In genomic region chr6:41901882-41902519, GRCh38 we compare ENCODE assay signal across 8 cellular contexts. TPM values are rescaled to one million over a fixed set of nuclear protein-coding genes. Genes with fewer than 3 reads are reported as not detected.
DNase-seq lines count a peak whose midpoint lies in the region; ATAC-seq, FAIRE-seq and TF ChIP-seq lines count a peak whose summit lies in the region.

No MANE protein-coding gene starts in this region.

- H3K9me3 ChIP-seq in GM23248 (ENCODE audit: low read depth) (no peaks in the 10 kb centered on the region), K562 (replicated peaks; ENCODE audit: control insufficient read depth, insufficient read depth, low read depth, low read length) (no peaks in the 10 kb centered on the region), pancreas (no peaks in the 10 kb centered on the region)

- H3K4me2 ChIP-seq in GM23248 (ENCODE audit: unreplicated experiment) (no peak overlapping the region), K562 (ENCODE audit: insufficient read depth, low read length) (no peak overlapping the region)

- no peaks in the 10 kb centered on the region for H3K9me2 ChIP-seq in GM23248 (ENCODE audit: insufficient read depth)

- POLR2A ChIA-PET in K562 (lab: Yijun Ruan, JAX) = interaction anchor here (0.9 to 1.5 kb wide), 2 partner anchors 14 to 140 kb away, joined by 3 to 4 read pairs; no protein-coding TSS in a partner anchor

- ATAC-seq in K562 = peak; percentile 96
- peak in 3 of 4 donors; percentile 37 to 72 (median 37) for ATAC-seq in pancreas
- no peak for ATAC-seq in GM18861 (IDR thresholded peaks at IDR 0.05; ENCODE audit: unreplicated experiment)
- ATAC-seq in HG03280 (IDR thresholded peaks at IDR 0.05; ENCODE audit: unreplicated experiment) = no peak
- no peak for ATAC-seq in HG02840 (IDR thresholded peaks at IDR 0.05; ENCODE audit: low FRiP score, unreplicated experiment)
- no peak for ATAC-seq in GM21390 (IDR thresholded peaks at IDR 0.05; ENCODE audit: unreplicated experiment)

- H3K9ac ChIP-seq in GM23248 (no peak overlapping the region), K562 (ENCODE audit: insufficient read depth in 1 of 2, low read depth in 2 of 2, low read length in 2 of 2) (no peak overlapping the region)

- TF ChIP-seq CTCF in K562 (IDR thresholded peaks at IDR 0.05 in 2 of 3, conservative IDR thresholded peaks at IDR 0.05 in 1 of 3; ENCODE audit: insufficient read depth in 2 of 3, low read depth in 1 of 3, low read length in 3 of 3) (peak; percentile 85 to 96 (median 87)), pancreas (IDR thresholded peaks at IDR 0.05) (no peak)

- WGBS in GM23248 (ENCODE audit: low coverage in 1 of 2, low lambda C conversion rate in 2 of 2, missing lambda C conversion rate in 2 of 2), 2 experiments = 92 to 100% methylated on average over 1 of the region's 1 CpG
- WGBS in K562 (ENCODE audit: insufficient coverage, low coverage, missing lambda C conversion rate) = 53% methylated on average over 1 of the region's 1 CpG
- WGBS in pancreas, 2 donors = 97 to 100% methylated on average over 1 of the region's 1 CpG

- H3K36me3 ChIP-seq in GM23248 (ENCODE audit: low read depth) = peaks cover 12% of the 10 kb centered on the region
- peaks cover 27% of the 10 kb centered on the region for H3K36me3 ChIP-seq in K562 (ENCODE audit: control insufficient read depth, insufficient read depth, low read length)
- H3K36me3 ChIP-seq in pancreas = peaks cover 3 to 20% (median 8%) of the 10 kb centered on the region in 3 donors

- H3K79me2 ChIP-seq in GM23248 (ENCODE audit: insufficient read depth) (0 out of 2 replicates have a peak, but pooled peaks cover 3% of the 10 kb centered on the region), K562 (ENCODE audit: control insufficient read depth, insufficient read depth, low read length) (no peaks in the 10 kb centered on the region)

- H3K27me3 ChIP-seq in GM23248 (replicated peaks; ENCODE audit: insufficient read depth) = no peaks in the 10 kb centered on the region
- no peaks in the 10 kb centered on the region for H3K27me3 ChIP-seq in K562 (ENCODE audit: control insufficient read depth in 2 of 2, insufficient read depth in 2 of 2, low read length in 2 of 2)
- no peaks in the 10 kb centered on the region for H3K27me3 ChIP-seq in pancreas

- H4K20me1 ChIP-seq in GM23248 (ENCODE audit: insufficient read depth) (no peaks in the 10 kb centered on the region), K562 (replicated peaks; ENCODE audit: control insufficient read depth, insufficient read depth, low read length) (no peaks in the 10 kb centered on the region)

- no peaks in the 10 kb centered on the region for H3K4me1 ChIP-seq in GM23248 (ENCODE audit: insufficient read depth)
- H3K4me1 ChIP-seq in K562 (replicated peaks in 1 of 2; ENCODE audit: control insufficient read depth in 2 of 2, insufficient read depth in 2 of 2, low read length in 2 of 2) = peaks cover 0 to 2% of the 10 kb centered on the region in 2 experiments; a peak in 1 of 5 replicates
- no peaks in the 10 kb centered on the region for H3K4me1 ChIP-seq in pancreas

- H2AFZ ChIP-seq in GM23248 (no peak overlapping the region), K562 (ENCODE audit: low read depth, low read length) (no peak overlapping the region)

- FAIRE-seq in K562 (lab: Jason Lieb, UNC) (peak; percentile 89), pancreas (lab: Jason Lieb, UNC) (no peak)

- DNase-seq in GM23248 (peak; percentile 42), SW480 (ENCODE audit: low spot score) (peak; percentile 24), K562 (ENCODE audit: extremely low read depth in 1 of 4, low spot score in 3 of 4) (peak; percentile 47 to 84 (median 66)), pancreas (peak in 2 of 6 donors; percentile 19 to 34)

- CTCF ChIA-PET in K562 (lab: Yijun Ruan, JAX; ENCODE audit: low intra/inter-chr PET ratio) = interaction anchor here (1.0 to 2.6 kb wide), 3 partner anchors 142 to 265 kb away, joined by 3 to 30 read pairs (median 3); no protein-coding TSS in a partner anchor

- TF ChIP-seq EP300 in K562 (IDR thresholded peaks at IDR 0.05; ENCODE audit: low read length) = 0 out of 2 replicates have a peak, but pooled peaks have one; percentile 15

- TF ChIP-seq POLR2A in K562 (conservative IDR thresholded peaks at IDR 0.05) = no peak

- intact Hi-C loops in K562 (cut with micrococcal nuclease) = loop anchor here (1.0 to 2.0 kb wide), 5 partner anchors 34 to 264 kb away; no protein-coding TSS in a partner anchor
- intact Hi-C loops in pancreas (cut with DNase I) = no loop called here

- no peaks in the 10 kb centered on the region for H3F3A ChIP-seq in GM23248 (ENCODE audit: insufficient read depth)

- H3K9me1 ChIP-seq in K562 (ENCODE audit: control insufficient read depth, insufficient read depth, low read length) = no peaks in the 10 kb centered on the region

- H3K4me3 ChIP-seq in GM23248 = no peak overlapping the region
- H3K4me3 ChIP-seq in K562 = no peak overlapping the region
- no peak overlapping the region for H3K4me3 ChIP-seq in pancreas

- no peak overlapping the region for H3K27ac ChIP-seq in GM23248
- no peak overlapping the region; the same call in 2 of the 3 replicates for H3K27ac ChIP-seq in K562 (ENCODE audit: extremely low read depth, low read depth, low read length)
- H3K27ac ChIP-seq in pancreas = no peak overlapping the region

- no TSS peak for BruUV-seq in K562 (replicated peaks; lab: Mats Ljungman, UMichigan)

- TF ChIP-seq RAD21 in K562 (CRISPR knock-in tag; conservative IDR thresholded peaks at IDR 0.05 in 1 of 2, IDR thresholded peaks at IDR 0.05 in 1 of 2) = peak; percentile 96 to 98

- in situ Hi-C loops in GM23248 (cut with MboI) = no loop called here
- in situ Hi-C loops in K562 (cut with MboI) = loop anchor here (10.0 kb wide), 1 partner anchor 143 kb away; no protein-coding TSS in a partner anchor

RNA-seq across cellular contexts. Expression of gene USP49, which starts 6.8 kb away (rescaled TPM):
- total RNA-seq in GM23248 (2014; rRNA removed; shearing (Covaris generic)) = 0.97 and 2.4 TPM in 2 replicates
- polyA plus RNA-seq in GM23248 (2016; fragmentation: Nextera tagmentation; extraction: Ambion mirVana) = 0.70 and 1.2 TPM in 2 replicates
- 12.0 and 22.0 TPM in 2 replicates for total RNA-seq in K562 (2011; cell fraction: chromatin; rRNA removed; ENCODE audit: low replicate concordance)
- 5.8 and 7.2 TPM in 2 replicates for total RNA-seq in K562 (2011; cell fraction: nucleolus; rRNA removed)
- 14.2 and 27.4 TPM in 2 replicates for total RNA-seq in K562 (2011; cell fraction: nucleoplasm; rRNA removed)
- total RNA-seq in K562 (2014; rRNA removed) = 3.9 and 4.3 TPM in 2 replicates
- 6.5 and 7.3 TPM in 2 replicates for total RNA-seq in K562 (2014; rRNA removed; fragmentation: Illumina TruSeq; extraction: Trizol)
- total RNA-seq in K562 (2015; rRNA removed; fragmentation: Illumina TruSeq; extraction: Trizol) = 4.2 and 4.7 TPM in 2 replicates
- total RNA-seq in K562 (2021) = 6.9 and 9.1 TPM in 2 replicates
- 9.7 and 9.9 TPM in 2 replicates for polyA plus RNA-seq in K562 (2011; rRNA removed)
- polyA plus RNA-seq in K562 (2011; cell fraction: cytosol; rRNA removed) = 6.0 and 6.7 TPM in 2 replicates
- 16.2 and 20.3 TPM in 2 replicates for polyA plus RNA-seq in K562 (2011; cell fraction: nucleus; rRNA removed)
- 5.9 and 6.9 TPM in 2 replicates for polyA plus RNA-seq in K562 (2012)
- 7.7 and 8.5 TPM in 2 replicates for polyA plus RNA-seq in K562 (2014; fragmentation: Illumina TruSeq; extraction: Trizol)
- polyA plus RNA-seq in K562 (2014; fragmentation: Nextera tagmentation; extraction: Ambion mirVana) = 1 to 10 TPM; 1.0 to 1.6 TPM
- 7.8 and 8.3 TPM in 2 replicates for polyA plus RNA-seq in K562 (2014; rRNA removed)
- 6.4 and 7.9 TPM in 2 replicates for polyA minus RNA-seq in K562 (2011; rRNA and poly(A)+ RNA removed)
- 3.2 and 3.8 TPM in 2 replicates for polyA minus RNA-seq in K562 (2011; cell fraction: cytosol; rRNA and poly(A)+ RNA removed)
- 7.0 and 9.3 TPM in 2 replicates for polyA minus RNA-seq in K562 (2011; cell fraction: nucleus; rRNA and poly(A)+ RNA removed)
- 1 to 10 TPM in 5 of 6 donors, under 1 TPM in 1; 0.98 to 2.4 (median 1.4) TPM for total RNA-seq in pancreas
- polyA plus RNA-seq in pancreas = 1 to 10 TPM; 1.5 TPM

RNA-seq across cellular contexts. Expression of gene MED20, which starts 18.9 kb away (rescaled TPM):
- total RNA-seq in GM23248 (2014; rRNA removed; shearing (Covaris generic)) = 21.0 and 30.6 TPM in 2 replicates
- 24.2 and 25.5 TPM in 2 replicates for polyA plus RNA-seq in GM23248 (2016; fragmentation: Nextera tagmentation; extraction: Ambion mirVana)
- 55.3 and 68.5 TPM in 2 replicates for total RNA-seq in K562 (2011; cell fraction: chromatin; rRNA removed; ENCODE audit: low replicate concordance)
- 42.0 and 46.7 TPM in 2 replicates for total RNA-seq in K562 (2011; cell fraction: nucleolus; rRNA removed)
- 54.3 and 70.6 TPM in 2 replicates for total RNA-seq in K562 (2011; cell fraction: nucleoplasm; rRNA removed)
- 27.3 and 33.6 TPM in 2 replicates for total RNA-seq in K562 (2014; rRNA removed)
- total RNA-seq in K562 (2014; rRNA removed; fragmentation: Illumina TruSeq; extraction: Trizol) = 44.6 and 45.7 TPM in 2 replicates
- 36.7 and 38.1 TPM in 2 replicates for total RNA-seq in K562 (2015; rRNA removed; fragmentation: Illumina TruSeq; extraction: Trizol)
- 46.0 and 46.5 TPM in 2 replicates for total RNA-seq in K562 (2021)
- polyA plus RNA-seq in K562 (2011; rRNA removed) = 57.6 and 60.0 TPM in 2 replicates
- 61.5 and 69.9 TPM in 2 replicates for polyA plus RNA-seq in K562 (2011; cell fraction: cytosol; rRNA removed)
- polyA plus RNA-seq in K562 (2011; cell fraction: nucleus; rRNA removed) = 37.6 and 39.3 TPM in 2 replicates
- polyA plus RNA-seq in K562 (2012) = 30.2 and 30.4 TPM in 2 replicates
- polyA plus RNA-seq in K562 (2014; fragmentation: Illumina TruSeq; extraction: Trizol) = 48.8 and 58.2 TPM in 2 replicates
- 10 to 100 TPM; 63.8 to 80.9 TPM for polyA plus RNA-seq in K562 (2014; fragmentation: Nextera tagmentation; extraction: Ambion mirVana)
- 30.4 and 32.1 TPM in 2 replicates for polyA plus RNA-seq in K562 (2014; rRNA removed)
- 55.4 and 62.0 TPM in 2 replicates for polyA minus RNA-seq in K562 (2011; rRNA and poly(A)+ RNA removed)
- polyA minus RNA-seq in K562 (2011; cell fraction: cytosol; rRNA and poly(A)+ RNA removed) = 21.7 and 24.6 TPM in 2 replicates
- 16.6 and 27.3 TPM in 2 replicates for polyA minus RNA-seq in K562 (2011; cell fraction: nucleus; rRNA and poly(A)+ RNA removed)
- 10 to 100 TPM in 1 of 6 donors, 1 to 10 TPM in 5; 5.8 to 13.1 (median 8.7) TPM for total RNA-seq in pancreas
- polyA plus RNA-seq in pancreas = 1 to 10 TPM; 5.3 to 9.3 TPM

RNA-seq across cellular contexts. Expression of gene BYSL, which starts 19.3 kb away (rescaled TPM):
- total RNA-seq in GM23248 (2014; rRNA removed; shearing (Covaris generic)) = 11.0 and 12.3 TPM in 2 replicates
- polyA plus RNA-seq in GM23248 (2016; fragmentation: Nextera tagmentation; extraction: Ambion mirVana) (28.0 and 30.2 TPM in 2 replicates), K562 (2011; rRNA removed) (70.0 and 70.2 TPM in 2 replicates), K562 (2014; fragmentation: Illumina TruSeq; extraction: Trizol) (67.7 and 73.2 TPM in 2 replicates), K562 (2014; fragmentation: Nextera tagmentation; extraction: Ambion mirVana) (10 to 100 TPM; 22.2 to 25.8 TPM), K562 (2014; rRNA removed) (68.2 and 90.7 TPM in 2 replicates), pancreas (10 to 100 TPM; 10.2 to 12.8 TPM)
- 24.3 and 66.7 TPM in 2 replicates for total RNA-seq in K562 (2011; cell fraction: chromatin; rRNA removed; ENCODE audit: low replicate concordance)
- total RNA-seq in K562 (2011; cell fraction: nucleolus; rRNA removed) = 56.6 and 60.5 TPM in 2 replicates
- total RNA-seq in K562 (2011; cell fraction: nucleoplasm; rRNA removed) = 38.7 and 41.2 TPM in 2 replicates
- total RNA-seq in K562 (2014; rRNA removed) (53.4 and 65.4 TPM in 2 replicates), K562 (2014; rRNA removed; fragmentation: Illumina TruSeq; extraction: Trizol) (28.9 and 36.2 TPM in 2 replicates), K562 (2015; rRNA removed; fragmentation: Illumina TruSeq; extraction: Trizol) (49.1 and 52.1 TPM in 2 replicates), K562 (2021) (90.6 and 92.3 TPM in 2 replicates), pancreas (10 to 100 TPM in 1 of 6 donors, 1 to 10 TPM in 5; 4.7 to 18.6 (median 8.2) TPM)
- polyA plus RNA-seq in K562 (2011; cell fraction: cytosol; rRNA removed) = 57.8 and 85.0 TPM in 2 replicates
- 67.9 and 100 TPM in 2 replicates for polyA plus RNA-seq in K562 (2011; cell fraction: nucleus; rRNA removed)
- polyA plus RNA-seq in K562 (2012) = 45.5 and 56.6 TPM in 2 replicates
- 38.0 and 44.7 TPM in 2 replicates for polyA minus RNA-seq in K562 (2011; rRNA and poly(A)+ RNA removed)
- 42.5 and 53.4 TPM in 2 replicates for polyA minus RNA-seq in K562 (2011; cell fraction: cytosol; rRNA and poly(A)+ RNA removed)
- 30.7 and 40.4 TPM in 2 replicates for polyA minus RNA-seq in K562 (2011; cell fraction: nucleus; rRNA and poly(A)+ RNA removed)

RNA-seq across cellular contexts. Expression of gene CCND3, which starts 39.6 kb away (rescaled TPM):
- 47.8 and 48.1 TPM in 2 replicates for total RNA-seq in GM23248 (2014; rRNA removed; shearing (Covaris generic))
- polyA plus RNA-seq in GM23248 (2016; fragmentation: Nextera tagmentation; extraction: Ambion mirVana) (70.7 and 73.6 TPM in 2 replicates), K562 (2011; rRNA removed) (97.4 and 119 TPM in 2 replicates), K562 (2014; fragmentation: Illumina TruSeq; extraction: Trizol) (111 and 139 TPM in 2 replicates), K562 (2014; fragmentation: Nextera tagmentation; extraction: Ambion mirVana) (10 to 100 TPM; 21.5 to 24.7 TPM), K562 (2014; rRNA removed) (124 and 127 TPM in 2 replicates), pancreas (10 to 100 TPM; 32.5 to 56.6 TPM)
- 88.0 and 191 TPM in 2 replicates for total RNA-seq in K562 (2011; cell fraction: chromatin; rRNA removed; ENCODE audit: low replicate concordance)
- 181 and 188 TPM in 2 replicates for total RNA-seq in K562 (2011; cell fraction: nucleolus; rRNA removed)
- 138 and 178 TPM in 2 replicates for total RNA-seq in K562 (2011; cell fraction: nucleoplasm; rRNA removed)
- total RNA-seq in K562 (2014; rRNA removed) (112 and 148 TPM in 2 replicates), K562 (2014; rRNA removed; fragmentation: Illumina TruSeq; extraction: Trizol) (57.5 and 65.7 TPM in 2 replicates), K562 (2015; rRNA removed; fragmentation: Illumina TruSeq; extraction: Trizol) (75.3 and 75.4 TPM in 2 replicates), K562 (2021) (196 and 204 TPM in 2 replicates), pancreas (10 to 100 TPM; 14.2 to 41.3 (median 20.8) TPM)
- polyA plus RNA-seq in K562 (2011; cell fraction: cytosol; rRNA removed) = 157 and 318 TPM in 2 replicates
- polyA plus RNA-seq in K562 (2011; cell fraction: nucleus; rRNA removed) = 168 and 256 TPM in 2 replicates
- 157 and 244 TPM in 2 replicates for polyA plus RNA-seq in K562 (2012)
- 47.7 and 77.9 TPM in 2 replicates for polyA minus RNA-seq in K562 (2011; rRNA and poly(A)+ RNA removed)
- 109 and 120 TPM in 2 replicates for polyA minus RNA-seq in K562 (2011; cell fraction: cytosol; rRNA and poly(A)+ RNA removed)
- 103 and 115 TPM in 2 replicates for polyA minus RNA-seq in K562 (2011; cell fraction: nucleus; rRNA and poly(A)+ RNA removed)

Comparison
In these comparisons a context has a peak if more than half of its experiments do, and no peak if none do; other contexts are left out.
1. ATAC-seq: peak in K562 (single experiment) and pancreas (3 of 4); none in GM18861 (single experiment), HG03280 (single experiment), HG02840 (single experiment) and GM21390 (single experiment).
2. CTCF ChIP-seq: peak in K562 (3 of 3); none in pancreas (0 of 4).